In the genomic region with DNA sequence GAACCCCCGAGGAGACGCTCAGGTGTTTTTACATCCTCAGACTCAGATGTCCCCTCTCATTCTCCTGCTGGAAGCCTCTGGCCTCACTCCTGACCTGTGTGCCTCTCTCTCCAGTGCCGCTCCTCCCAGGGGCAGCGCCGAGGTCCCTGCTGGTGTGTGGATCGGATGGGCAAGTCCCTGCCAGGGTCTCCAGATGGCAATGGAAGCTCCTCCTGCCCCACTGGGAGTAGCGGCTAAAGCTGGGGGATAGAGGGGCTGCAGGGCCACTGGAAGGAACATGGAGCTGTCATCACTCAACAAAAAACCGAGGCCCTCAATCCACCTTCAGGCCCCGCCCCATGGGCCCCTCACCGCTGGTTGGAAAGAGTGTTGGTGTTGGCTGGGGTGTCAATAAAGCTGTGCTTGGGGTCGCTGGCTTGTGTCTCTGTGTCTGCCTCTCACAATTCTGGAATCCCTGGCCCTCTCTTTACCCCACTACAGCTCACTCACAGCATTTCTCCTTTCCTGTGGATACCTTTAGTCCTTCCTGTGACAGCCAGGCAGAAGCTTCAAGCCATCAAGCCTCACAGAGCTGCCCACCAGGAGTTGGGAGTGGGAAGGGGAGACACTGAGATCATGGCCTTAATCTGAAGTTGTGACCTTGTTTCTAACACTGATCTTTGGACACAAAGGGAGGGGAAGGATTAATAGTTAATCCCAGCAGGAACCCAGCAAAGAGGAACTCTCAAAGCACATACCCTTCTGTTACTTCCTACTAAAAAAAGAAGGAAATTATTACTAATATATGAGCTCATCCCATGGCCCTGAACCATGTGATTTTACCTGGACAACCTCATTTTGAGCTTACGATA, we compare ENCODE assay signal across 12 cellular contexts. TPM values are rescaled to one million over a fixed set of nuclear protein-coding genes. Genes with fewer than 3 reads are reported as not detected.
DNase-seq lines count a peak whose midpoint lies in the region; FAIRE-seq and TF ChIP-seq lines count a peak whose summit lies in the region.
"Had no signal": no experiment of that assay in that cellular context is flagged by ENCODE, and none has a peak within 500 bp of the region (broad histone marks: within the 10 kb centered on the region; RNA-seq: fewer than 3 reads in every experiment).

No MANE protein-coding gene starts in this region.

- H3K4me1 Mint-ChIP-seq in Caco-2 (ENCODE audit: low read depth, unreplicated experiment), result peaks cover 39% of the 10 kb centered on the region
- peaks cover 61% of the 10 kb centered on the region for H3K4me1 Mint-ChIP-seq in activated CD4-positive, alpha-beta memory T cell treated with anti-CD3 and anti-CD28 coated beads, Interleukin-2, amount 10 ng/mL, durations not matched to agents 7 days and 5 days

- TF ChIP-seq CTCF in Caco-2 (IDR thresholded peaks at IDR 0.05; ENCODE audit: insufficient read depth in 1 of 2, low read depth in 1 of 2, low read length in 1 of 2, severe bottlenecking in 1 of 2, unreplicated experiment in 1 of 2), result no peak

- POLR2A ChIA-PET in Caco-2 (lab: Charles Lee), result interaction anchor here (0.6 to 1.3 kb wide), 5 partner anchors 16 to 139 kb away, joined by 3 to 6 read pairs (median 4); a partner anchor contains a TSS
- POLR2A ChIA-PET in activated CD4-positive, alpha-beta memory T cell treated with anti-CD3 and anti-CD28 coated beads, Interleukin-2, amount 10 ng/mL, durations not matched to agents 7 days and 5 days (lab: Charles Lee), result interaction anchor here (0.9 to 3.1 kb wide), 11 partner anchors 9 to 109 kb away, joined by 3 to 27 read pairs (median 3); a partner anchor contains a TSS

- H3K4me3 Mint-ChIP-seq in Caco-2 (ENCODE audit: unreplicated experiment), result peak overlapping the region; percentile 8
- H3K4me3 Mint-ChIP-seq in activated CD4-positive, alpha-beta memory T cell treated with anti-CD3 and anti-CD28 coated beads, Interleukin-2, amount 10 ng/mL, durations not matched to agents 7 days and 5 days, result no peak overlapping the region

- intact Hi-C loops in Caco-2 (cut with micrococcal nuclease; ENCODE audit: unreplicated experiment), result no loop called here

- peaks cover 57% of the 10 kb centered on the region for H3K4me1 ChIP-seq in Caco-2

- no peak for FAIRE-seq in GM19239 (lab: Jason Lieb, UNC)

- no peaks in the 10 kb centered on the region for H3K27me3 ChIP-seq in Caco-2 (replicated peaks; ENCODE audit: control insufficient read depth, insufficient read depth, low read length)

- peaks cover 15% of the 10 kb centered on the region for H3K36me3 Mint-ChIP-seq in Caco-2 (ENCODE audit: insufficient read depth, unreplicated experiment)
- H3K36me3 Mint-ChIP-seq in activated CD4-positive, alpha-beta memory T cell treated with anti-CD3 and anti-CD28 coated beads, Interleukin-2, amount 10 ng/mL, durations not matched to agents 7 days and 5 days (ENCODE audit: low read depth), result no peaks in the 10 kb centered on the region

- H3K36me3 ChIP-seq in Caco-2 (ENCODE audit: control insufficient read depth, insufficient read depth, low read length), result no peaks in the 10 kb centered on the region

- no TSS peak for BruUV-seq in Caco-2 (replicated peaks; lab: Mats Ljungman, UMichigan)

- CTCF ChIA-PET in Caco-2 (lab: Charles Lee), result interaction anchor here (0.6 to 7.5 kb wide), 10 partner anchors 15 to 219 kb away, joined by 3 to 95 read pairs (median 4); a partner anchor contains a TSS
- CTCF ChIA-PET in activated CD4-positive, alpha-beta memory T cell treated with anti-CD3 and anti-CD28 coated beads, Interleukin-2, amount 10 ng/mL, durations not matched to agents 7 days and 5 days (lab: Charles Lee), result interaction anchor here (0.6 to 10.6 kb wide), 20 partner anchors 9 to 319 kb away, joined by 3 to 236 read pairs (median 4); a partner anchor contains a TSS

- no peaks in the 10 kb centered on the region for H3K27me3 Mint-ChIP-seq in Caco-2 (ENCODE audit: insufficient read depth, unreplicated experiment)
- H3K27me3 Mint-ChIP-seq in activated CD4-positive, alpha-beta memory T cell treated with anti-CD3 and anti-CD28 coated beads, Interleukin-2, amount 10 ng/mL, durations not matched to agents 7 days and 5 days, result peaks cover 1% of the 10 kb centered on the region

- H3K27ac Mint-ChIP-seq in Caco-2 (ENCODE audit: unreplicated experiment), result peak overlapping the region; percentile 74
- H3K27ac Mint-ChIP-seq in activated CD4-positive, alpha-beta memory T cell treated with anti-CD3 and anti-CD28 coated beads, Interleukin-2, amount 10 ng/mL, durations not matched to agents 7 days and 5 days, result peak overlapping the region; percentile 33

- no peaks in the 10 kb centered on the region for H3K9me3 Mint-ChIP-seq in Caco-2 (ENCODE audit: unreplicated experiment)
- H3K9me3 Mint-ChIP-seq in activated CD4-positive, alpha-beta memory T cell treated with anti-CD3 and anti-CD28 coated beads, Interleukin-2, amount 10 ng/mL, durations not matched to agents 7 days and 5 days, result no peaks in the 10 kb centered on the region

- DNase-seq in AG20443 (ENCODE audit: low spot score) (peak; percentile 2), Caco-2 (no peak), left kidney (ENCODE audit: low read depth, low spot score) (peak; percentile 13), activated gamma-delta T cell treated with Interleukin-2 at 50 U/mL for 16 hours (no peak), pons (ENCODE audit: low spot score) (no peak), GM19239 (ENCODE audit: insufficient read length, low spot score) (no peak)
- DNase-seq in activated CD4-positive, alpha-beta memory T cell treated with anti-CD3 and anti-CD28 coated beads, Interleukin-2, amount 10 ng/mL, durations not matched to agents 7 days and 5 days, result no peak
- DNase-seq in stimulated activated CD4-positive, alpha-beta T cell treated with anti-CD3 and anti-CD28 coated beads, Interleukin-4, amount 100 ng/mL, for 4 hours, result no peak
- DNase-seq: left ventricle myocardium inferior, NCI-H1092, nucleus accumbens had no signal

- H3K4me3 ChIP-seq in Caco-2 (ENCODE audit: low read depth, low read length), result no peak overlapping the region
- H3K4me3 ChIP-seq: left ventricle myocardium inferior, SK-N-MC had no signal

- H3K9me3 ChIP-seq in Caco-2, result no peaks in the 10 kb centered on the region
- H3K9me3 ChIP-seq: left ventricle myocardium inferior had no signal

RNA-seq across cellular contexts. Expression of a gene that starts 1.1 kb away (rescaled TPM):
- 6.5 and 9.7 TPM in 2 replicates for total RNA-seq in Caco-2 (2022)
- total RNA-seq in activated CD4-positive, alpha-beta memory T cell treated with anti-CD3 and anti-CD28 coated beads, Interleukin-2, amount 10 ng/mL, durations not matched to agents 7 days and 5 days, result 1 to 10 TPM; 1.4 to 1.5 TPM
- total RNA-seq: left ventricle myocardium inferior had no signal

RNA-seq across cellular contexts. Expression of a gene that starts 4.7 kb away (rescaled TPM):
- total RNA-seq in Caco-2 (2022), result 34.7 and 43.3 TPM in 2 replicates
- total RNA-seq in activated CD4-positive, alpha-beta memory T cell treated with anti-CD3 and anti-CD28 coated beads, Interleukin-2, amount 10 ng/mL, durations not matched to agents 7 days and 5 days, result 1 to 10 TPM in 1 of 2 experiments, under 1 TPM in 1; 0.38 to 1.2 TPM

RNA-seq across cellular contexts. Expression of a gene that starts 23.0 kb away (rescaled TPM):
- 8.2 and 8.8 TPM in 2 replicates for total RNA-seq in Caco-2 (2022)
- total RNA-seq in activated CD4-positive, alpha-beta memory T cell treated with anti-CD3 and anti-CD28 coated beads, Interleukin-2, amount 10 ng/mL, durations not matched to agents 7 days and 5 days, result 10 to 100 TPM; 31.2 to 31.3 TPM

RNA-seq across cellular contexts. Expression of a gene that starts 52.3 kb away (rescaled TPM):
- 2.4 and 4.4 TPM in 2 replicates for total RNA-seq in Caco-2 (2022)
- under 1 TPM; 0.78 to 0.83 TPM for total RNA-seq in activated CD4-positive, alpha-beta memory T cell treated with anti-CD3 and anti-CD28 coated beads, Interleukin-2, amount 10 ng/mL, durations not matched to agents 7 days and 5 days

Comparison
In these comparisons a context has a peak if more than half of its experiments do, and no peak if none do; other contexts are left out.
1. DNase-seq: peak in AG20443 (single experiment) and left kidney (single experiment); none in Caco-2 (0 of 2), activated CD4-positive, alpha-beta memory T cell treated with anti-CD3 and anti-CD28 coated beads, Interleukin-2, amount 10 ng/mL, durations not matched to agents 7 days and 5 days (single experiment), activated gamma-delta T cell treated with Interleukin-2 at 50 U/mL for 16 hours (single experiment), stimulated activated CD4-positive, alpha-beta T cell treated with anti-CD3 and anti-CD28 coated beads, Interleukin-4, amount 100 ng/mL, for 4 hours (0 of 2), pons (single experiment) and GM19239 (single experiment).
2. RNA of a gene that starts 4.7 kb away (total RNA-seq): 34.7 to 43.3 TPM in Caco-2; 0.38 to 1.2 TPM in activated CD4-positive, alpha-beta memory T cell treated with anti-CD3 and anti-CD28 coated beads, Interleukin-2, amount 10 ng/mL, durations not matched to agents 7 days and 5 days; every median in the first group is over 10 times any median in the second.